8 cellular contexts compared by ENCODE assay signal in genomic region chr11:110434952-110435779, GRCh38. TPM values are rescaled to one million over a fixed set of nuclear protein-coding genes. Genes with fewer than 3 reads are reported as not detected.
DNase-seq lines count a peak whose midpoint lies in the region; ATAC-seq and TF ChIP-seq lines count a peak whose summit lies in the region.

No MANE protein-coding gene starts in this region.

- H3F3A ChIP-seq in smooth muscle cell (ENCODE audit: low read depth) = no peaks in the 10 kb centered on the region

- intact Hi-C loops in activated CD4-positive, alpha-beta T cell treated with anti-CD3 and anti-CD28 coated beads, Interleukin-2, amount 10 ng/mL, durations not matched to agents 24 days and 14 days (cut with micrococcal nuclease) = loop anchor here (5.0 to 10.0 kb wide), 2 partner anchors 340 to 488 kb away; partner anchors contain the start of gene ZC3H12C

- no peaks in the 10 kb centered on the region for H3K9me3 Mint-ChIP-seq in activated CD4-positive, alpha-beta T cell treated with anti-CD3 and anti-CD28 coated beads, Interleukin-2, amount 10 ng/mL, durations not matched to agents 24 days and 14 days
- peaks cover 4% of the 10 kb centered on the region for H3K9me3 Mint-ChIP-seq in activated CD4-positive, alpha-beta T cell treated with anti-CD3 and anti-CD28 coated beads, Interleukin-2, amount 10 ng/mL, durations not matched to agents 7 days and 5 days

- no peak overlapping the region for H2AFZ ChIP-seq in smooth muscle cell (ENCODE audit: low read depth)

- no peak overlapping the region for H3K4me3 Mint-ChIP-seq in activated CD4-positive, alpha-beta T cell treated with anti-CD3 and anti-CD28 coated beads, Interleukin-2, amount 10 ng/mL, durations not matched to agents 24 days and 14 days
- no peak overlapping the region for H3K4me3 Mint-ChIP-seq in activated CD4-positive, alpha-beta T cell treated with anti-CD3 and anti-CD28 coated beads, Interleukin-2, amount 10 ng/mL, durations not matched to agents 7 days and 5 days

- 93% methylated on average over 8 of the region's 8 CpGs for WGBS in smooth muscle cell (ENCODE audit: low lambda C conversion rate)

- POLR2A ChIA-PET in activated CD4-positive, alpha-beta T cell treated with anti-CD3 and anti-CD28 coated beads, Interleukin-2, amount 10 ng/mL, durations not matched to agents 7 days and 5 days (lab: Charles Lee) = no interaction called here

- H3K36me3 ChIP-seq in smooth muscle cell (ENCODE audit: low read depth) = peaks cover 4% of the 10 kb centered on the region

- peak; percentile 65 for DNase-seq in activated CD4-positive, alpha-beta T cell treated with anti-CD3 and anti-CD28 coated beads, Interleukin-2, amount 10 ng/mL, durations not matched to agents 24 days and 14 days
- DNase-seq in activated CD4-positive, alpha-beta T cell treated with anti-CD3 and anti-CD28 coated beads, Interleukin-2, amount 10 ng/mL, durations not matched to agents 7 days and 5 days = no peak
- DNase-seq in astrocyte of the hippocampus (ENCODE audit: low read depth, low spot score) (peak; percentile 10), smooth muscle cell (lab: John Stamatoyannopoulos, UW; ENCODE audit: unreplicated experiment) (no peak), DMS114 treated with DMSO at 0.1 percent for 48 hours (lab: John Stamatoyannopoulos, UW; ENCODE audit: unreplicated experiment) (no peak), NK-92 (lab: John Stamatoyannopoulos, UW; ENCODE audit: unreplicated experiment) (no peak)

- no peaks in the 10 kb centered on the region for H3K27me3 Mint-ChIP-seq in activated CD4-positive, alpha-beta T cell treated with anti-CD3 and anti-CD28 coated beads, Interleukin-2, amount 10 ng/mL, durations not matched to agents 24 days and 14 days
- H3K27me3 Mint-ChIP-seq in activated CD4-positive, alpha-beta T cell treated with anti-CD3 and anti-CD28 coated beads, Interleukin-2, amount 10 ng/mL, durations not matched to agents 7 days and 5 days = no peaks in the 10 kb centered on the region

- no peaks in the 10 kb centered on the region for H3K9me3 ChIP-seq in smooth muscle cell (replicated peaks; ENCODE audit: low read depth)

- TF ChIP-seq CTCF in smooth muscle cell (IDR thresholded peaks at IDR 0.05; ENCODE audit: borderline replicate concordance, insufficient read depth, poor library complexity, severe bottlenecking) = peak; percentile 34

- H3K4me2 ChIP-seq in smooth muscle cell = no peak overlapping the region

- no peak overlapping the region for H3K27ac Mint-ChIP-seq in activated CD4-positive, alpha-beta T cell treated with anti-CD3 and anti-CD28 coated beads, Interleukin-2, amount 10 ng/mL, durations not matched to agents 24 days and 14 days
- H3K27ac Mint-ChIP-seq in activated CD4-positive, alpha-beta T cell treated with anti-CD3 and anti-CD28 coated beads, Interleukin-2, amount 10 ng/mL, durations not matched to agents 7 days and 5 days = no peak overlapping the region

- peaks cover 53% of the 10 kb centered on the region for H3K4me1 Mint-ChIP-seq in activated CD4-positive, alpha-beta T cell treated with anti-CD3 and anti-CD28 coated beads, Interleukin-2, amount 10 ng/mL, durations not matched to agents 24 days and 14 days
- H3K4me1 Mint-ChIP-seq in activated CD4-positive, alpha-beta T cell treated with anti-CD3 and anti-CD28 coated beads, Interleukin-2, amount 10 ng/mL, durations not matched to agents 7 days and 5 days = peaks cover 48% of the 10 kb centered on the region

- ATAC-seq in HG03196 (IDR thresholded peaks at IDR 0.05; ENCODE audit: unreplicated experiment) = peak; percentile 17
- ATAC-seq in HG03045 (IDR thresholded peaks at IDR 0.05; ENCODE audit: unreplicated experiment) = no peak

- peaks cover 93% of the 10 kb centered on the region for H3K79me2 ChIP-seq in smooth muscle cell (ENCODE audit: low read depth)

- H3K36me3 Mint-ChIP-seq in activated CD4-positive, alpha-beta T cell treated with anti-CD3 and anti-CD28 coated beads, Interleukin-2, amount 10 ng/mL, durations not matched to agents 24 days and 14 days (ENCODE audit: low read depth) = peaks cover 35% of the 10 kb centered on the region
- H3K36me3 Mint-ChIP-seq in activated CD4-positive, alpha-beta T cell treated with anti-CD3 and anti-CD28 coated beads, Interleukin-2, amount 10 ng/mL, durations not matched to agents 7 days and 5 days (ENCODE audit: low read depth) = peaks cover 25% of the 10 kb centered on the region

- peaks cover 55% of the 10 kb centered on the region for H4K20me1 ChIP-seq in smooth muscle cell (ENCODE audit: low read depth)

- no peaks in the 10 kb centered on the region for H3K27me3 ChIP-seq in smooth muscle cell (ENCODE audit: low read depth)

- no peak overlapping the region for H3K9ac ChIP-seq in smooth muscle cell (ENCODE audit: low read depth)

- peaks cover 17% of the 10 kb centered on the region for H3K4me1 ChIP-seq in smooth muscle cell (ENCODE audit: low read depth)

- peak overlapping the region; percentile 45 for H3K27ac ChIP-seq in smooth muscle cell (ENCODE audit: low read depth)

- CTCF ChIA-PET in activated CD4-positive, alpha-beta T cell treated with anti-CD3 and anti-CD28 coated beads, Interleukin-2, amount 10 ng/mL, durations not matched to agents 7 days and 5 days (lab: Charles Lee) = interaction anchor here (0.6 to 2.7 kb wide), 5 partner anchors 11 to 358 kb away, joined by 3 to 14 read pairs (median 4); no protein-coding TSS in a partner anchor

- no peak overlapping the region for H3K4me3 ChIP-seq in smooth muscle cell

RNA-seq across cellular contexts. Expression of gene FDX1, which starts 5.4 kb away (rescaled TPM):
- total RNA-seq in activated CD4-positive, alpha-beta T cell treated with anti-CD3 and anti-CD28 coated beads, Interleukin-2, amount 10 ng/mL, durations not matched to agents 24 days and 14 days = 14.2 and 16.4 TPM in 2 replicates
- total RNA-seq in activated CD4-positive, alpha-beta T cell treated with anti-CD3 and anti-CD28 coated beads, Interleukin-2, amount 10 ng/mL, durations not matched to agents 7 days and 5 days = 1 to 10 TPM; 8.2 to 8.8 TPM
- total RNA-seq in smooth muscle cell = 6.7 and 7.0 TPM in 2 replicates
- polyA plus RNA-seq in smooth muscle cell = 8.5 and 10.0 TPM in 2 replicates

Comparison
In these comparisons a context has a peak if more than half of its experiments do, and no peak if none do; other contexts are left out.
1. DNase-seq: peak in activated CD4-positive, alpha-beta T cell treated with anti-CD3 and anti-CD28 coated beads, Interleukin-2, amount 10 ng/mL, durations not matched to agents 24 days and 14 days (single experiment) and astrocyte of the hippocampus (single experiment); none in activated CD4-positive, alpha-beta T cell treated with anti-CD3 and anti-CD28 coated beads, Interleukin-2, amount 10 ng/mL, durations not matched to agents 7 days and 5 days (single experiment), smooth muscle cell (single experiment), DMS114 treated with DMSO at 0.1 percent for 48 hours (single experiment) and NK-92 (single experiment).